23 cellular contexts compared by ENCODE assay signal in the genomic region with DNA sequence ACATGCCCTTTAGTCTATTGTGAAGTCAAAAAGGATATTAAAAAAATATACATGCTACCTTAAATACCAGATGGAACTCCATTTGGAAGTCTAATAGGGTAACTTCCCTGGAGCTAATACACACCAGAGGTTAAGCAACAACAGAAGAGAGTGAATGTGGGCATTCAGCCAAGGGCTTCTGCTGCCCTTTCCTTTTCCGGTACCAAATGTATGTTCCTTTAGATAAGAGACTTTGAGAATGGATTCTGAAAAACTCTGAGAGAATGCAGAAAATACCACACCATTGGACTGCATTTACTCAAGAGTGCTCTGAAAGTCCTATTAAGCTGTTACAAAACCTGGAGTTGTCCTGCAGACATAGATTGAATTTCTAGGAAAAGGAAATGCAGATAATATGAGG. TPM values are rescaled to one million over a fixed set of nuclear protein-coding genes. Genes with fewer than 3 reads are reported as not detected.
DNase-seq lines count a peak whose midpoint lies in the region; ATAC-seq and TF ChIP-seq lines count a peak whose summit lies in the region.
"Had no signal": no experiment of that assay in that cellular context is flagged by ENCODE, and none has a peak within 500 bp of the region (broad histone marks: within the 10 kb centered on the region; RNA-seq: fewer than 3 reads in every experiment).

No MANE protein-coding gene starts in this region.

- in situ Hi-C loops in SK-MEL-5 (cut with HindIII; ENCODE audit: low pct_unique_long_range_greater_than_20kb, low sequenced_read_pairs) = no loop called here

- H3K27me3 ChIP-seq in left lung = no peaks in the 10 kb centered on the region
- H3K27me3 ChIP-seq: right atrium auricular region, upper lobe of left lung had no signal

- no peak overlapping the region for H3K27ac ChIP-seq in left lung
- H3K27ac ChIP-seq: right atrium auricular region, upper lobe of left lung had no signal

- H3K27ac Mint-ChIP-seq in T-helper 17 cell = no peak overlapping the region
- H3K27ac Mint-ChIP-seq: activated T-helper 2 cell treated with anti-CD3 and anti-CD28 coated beads, Interferon-gamma antibody, Interleukin-2, Interleukin-4, amounts not matched to agents 10 μg/mL and 5 μg/mL and 100 μg/mL, durations not matched to agents 14 hours and 24 hours and 36 hours; effector memory CD8-positive, alpha-beta T cell; IgD-negative memory B cell; stimulated activated naive CD8-positive, alpha-beta T cell treated with anti-CD3 and anti-CD28 coated beads, Interleukin-15, amount 100 ng/mL, for 72 hours; T-helper 1 cell treated with Interleukin-12 subunit alpha and Interleukin-12 subunit beta and Interleukin-4 antibody, amounts not matched to agents 30 μg/mL and 1 μg/mL, for 36 hours had no signal

- H3K4me3 Mint-ChIP-seq in T-helper 17 cell = no peak overlapping the region
- H3K4me3 Mint-ChIP-seq: effector memory CD8-positive, alpha-beta T cell; IgD-negative memory B cell; stimulated activated naive CD8-positive, alpha-beta T cell treated with anti-CD3 and anti-CD28 coated beads, Interleukin-15, amount 100 ng/mL, for 72 hours; T-helper 1 cell treated with Interleukin-12 subunit alpha and Interleukin-12 subunit beta and Interleukin-4 antibody, amounts not matched to agents 30 μg/mL and 1 μg/mL, for 36 hours had no signal

- DNase-seq in DMS 273 (lab: John Stamatoyannopoulos, UW; ENCODE audit: unreplicated experiment) (peak; percentile 84), SK-MEL-5 (ENCODE audit: low read depth, low spot score) (peak; percentile 62), dermis blood vessel endothelial cell (peak; percentile 96), left lung (no peak), T-helper 17 cell (no peak), DMS114 treated with DMSO at 0.1 percent for 48 hours (lab: John Stamatoyannopoulos, UW; ENCODE audit: unreplicated experiment) (no peak)
- DNase-seq in activated T-cell treated with anti-CD3 and anti-CD28 coated beads, Interleukin-2, amount 50 U/mL, for 1 hour = no peak
- DNase-seq in stimulated activated CD4-positive, alpha-beta T cell treated with anti-CD3 and anti-CD28 coated beads, Interleukin-12 subunit alpha, Interleukin-12 subunit beta, amount 100 ng/mL, for 4 hours = no peak
- DNase-seq: Caco-2; central memory CD4-positive, alpha-beta T cell; effector memory CD8-positive, alpha-beta T cell; NCI-H2029; NCI-H510A treated with DMSO at 0.1 percent for 48 hours; nucleus accumbens; SHP77 treated with DMSO at 0.1 percent for 48 hours; stimulated activated naive CD8-positive, alpha-beta T cell treated with anti-CD3 and anti-CD28 coated beads, Interleukin-15, amount 100 ng/mL, for 72 hours had no signal

- no peaks in the 10 kb centered on the region for H3K36me3 ChIP-seq in left lung
- H3K36me3 ChIP-seq: HAP-1, right atrium auricular region, upper lobe of left lung had no signal

- ATAC-seq in left lung (peak; percentile 63), T-helper 17 cell (no peak)
- ATAC-seq: effector memory CD8-positive, alpha-beta T cell; stimulated activated naive CD8-positive, alpha-beta T cell treated with anti-CD3 and anti-CD28 coated beads, Interleukin-15, amount 100 ng/mL, for 72 hours had no signal

- H3K9me3 ChIP-seq in left lung (peaks cover 0 to 5% of the 10 kb centered on the region in 2 donors), T-helper 17 cell (ENCODE audit: control insufficient read depth, low read length, poor library complexity, severe bottlenecking) (no peaks in the 10 kb centered on the region)
- H3K9me3 ChIP-seq: Caco-2, HAP-1, upper lobe of left lung had no signal

- no peak overlapping the region for H3K4me3 ChIP-seq in left lung
- H3K4me3 ChIP-seq: HAP-1, right atrium auricular region, upper lobe of left lung had no signal

- TF ChIP-seq CTCF in left lung (IDR thresholded peaks at IDR 0.05) = no peak

- H3K36me3 Mint-ChIP-seq in T-helper 17 cell (ENCODE audit: low read depth) = no peaks in the 10 kb centered on the region
- H3K36me3 Mint-ChIP-seq: IgD-negative memory B cell had no signal

- intact Hi-C loops in left lung (cut with DNase I) = no loop called here

- H3K4me1 Mint-ChIP-seq in T-helper 17 cell = no peaks in the 10 kb centered on the region
- H3K4me1 Mint-ChIP-seq: IgD-negative memory B cell; stimulated activated naive CD8-positive, alpha-beta T cell treated with anti-CD3 and anti-CD28 coated beads, Interleukin-15, amount 100 ng/mL, for 72 hours had no signal

- no peaks in the 10 kb centered on the region for H3K27me3 Mint-ChIP-seq in T-helper 17 cell
- H3K27me3 Mint-ChIP-seq: effector memory CD8-positive, alpha-beta T cell; IgD-negative memory B cell; stimulated activated naive CD8-positive, alpha-beta T cell treated with anti-CD3 and anti-CD28 coated beads, Interleukin-15, amount 100 ng/mL, for 72 hours had no signal

- H3K4me1 ChIP-seq in left lung = no peaks in the 10 kb centered on the region
- H3K4me1 ChIP-seq: Caco-2, HAP-1, right atrium auricular region had no signal

RNA-seq across cellular contexts. Expression of gene TRPM3, which starts 23.8 kb away (rescaled TPM):
- total RNA-seq in SK-MEL-5 (2014; rRNA removed; shearing (Covaris generic)) = 3.9 and 4.1 TPM in 2 replicates
- 1.4 and 2.0 TPM in 2 replicates for polyA plus RNA-seq in SK-MEL-5 (2015; cell fraction: cytosol; rRNA removed)
- 14.9 and 16.5 TPM in 2 replicates for polyA plus RNA-seq in SK-MEL-5 (2015; cell fraction: nucleus; rRNA removed)
- 0.37 and 1.4 TPM in 2 replicates for total RNA-seq in dermis blood vessel endothelial cell
- under 1 TPM; 0.17 to 0.21 TPM for total RNA-seq in left lung
- total RNA-seq in T-helper 17 cell = not detected
- total RNA-seq: activated CD8-positive, alpha-beta memory T cell treated with anti-CD3 and anti-CD28 coated beads for 36 hours; activated T-helper 2 cell treated with anti-CD3 and anti-CD28 coated beads, Interferon-gamma antibody, Interleukin-2, Interleukin-4, amounts not matched to agents 10 μg/mL and 5 μg/mL and 100 μg/mL, durations not matched to agents 14 hours and 24 hours and 36 hours; Caco-2 had no signal
- polyA plus RNA-seq: IgD-negative memory B cell had no signal

Comparison
In these comparisons a context has a peak if more than half of its experiments do, and no peak if none do; other contexts are left out.
1. DNase-seq: peak in DMS 273 (single experiment), SK-MEL-5 (single experiment) and dermis blood vessel endothelial cell (single experiment); none in left lung (0 of 2), activated T-cell treated with anti-CD3 and anti-CD28 coated beads, Interleukin-2, amount 50 U/mL, for 1 hour (single experiment), T-helper 17 cell (0 of 3), DMS114 treated with DMSO at 0.1 percent for 48 hours (single experiment) and stimulated activated CD4-positive, alpha-beta T cell treated with anti-CD3 and anti-CD28 coated beads, Interleukin-12 subunit alpha, Interleukin-12 subunit beta, amount 100 ng/mL, for 4 hours (single experiment).